Comparison of ENCODE assay signal across 12 cellular contexts in the genomic region with DNA sequence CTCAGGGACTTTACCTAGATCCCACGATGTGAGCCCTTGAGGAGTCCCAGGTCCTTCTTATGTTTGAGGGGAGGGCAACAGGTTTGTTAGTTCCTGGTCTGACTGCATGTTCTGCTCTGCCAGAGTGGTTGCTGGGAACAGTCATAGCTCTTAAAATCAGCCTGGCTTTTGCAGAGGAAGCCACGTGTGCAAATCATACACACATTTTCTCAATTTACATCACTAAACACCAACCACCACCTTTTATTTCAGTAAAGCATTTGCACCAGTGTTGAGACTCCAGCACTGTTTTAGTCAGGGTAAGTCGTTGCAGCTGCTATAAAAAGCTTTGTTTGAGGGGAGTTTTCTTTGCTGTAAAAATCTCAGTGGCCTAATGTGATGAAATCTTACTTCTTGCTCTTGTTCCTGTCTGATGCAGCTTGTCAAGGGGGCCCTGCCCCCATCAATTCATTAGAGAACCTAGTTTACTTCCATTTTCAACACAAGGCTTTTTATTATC.
DNase-seq lines count a peak whose midpoint lies in the region; ATAC-seq, FAIRE-seq and TF ChIP-seq lines count a peak whose summit lies in the region.
"Had no signal": no experiment of that assay in that cellular context is flagged by ENCODE, and none has a peak within 500 bp of the region (broad histone marks: within the 10 kb centered on the region; RNA-seq: fewer than 3 reads in every experiment).

No MANE protein-coding gene starts in this region.

- peaks cover 2% of the 10 kb centered on the region for H3K27me3 Mint-ChIP-seq in activated T-helper 1 cell treated with anti-CD3 and anti-CD28 coated beads, Interleukin-12 subunit alpha, Interleukin-12 subunit beta, Interleukin-2, Interleukin-4 antibody, amounts not matched to agents 30 ng/mL and 10 ng/mL and 1 ng/mL, durations not matched to agents 14 hours and 24 hours and 36 hours (ENCODE audit: insufficient read depth)

- H3K27me3 ChIP-seq in ACC112 (ENCODE audit: insufficient read depth, low read length) (no peaks in the 10 kb centered on the region), spleen (replicated peaks in 1 of 7) (no peaks in the 10 kb centered on the region)

- H3K9me3 Mint-ChIP-seq in activated T-helper 1 cell treated with anti-CD3 and anti-CD28 coated beads, Interleukin-12 subunit alpha, Interleukin-12 subunit beta, Interleukin-2, Interleukin-4 antibody, amounts not matched to agents 30 ng/mL and 10 ng/mL and 1 ng/mL, durations not matched to agents 14 hours and 24 hours and 36 hours: no peaks in the 10 kb centered on the region
- H3K9me3 Mint-ChIP-seq: T-helper 1 cell treated with Interleukin-12 subunit alpha and Interleukin-12 subunit beta and Interleukin-4 antibody, amounts not matched to agents 30 μg/mL and 1 μg/mL, for 36 hours had no signal

- H3K36me3 ChIP-seq in ACC112 (ENCODE audit: insufficient read depth, low read length) (no peaks in the 10 kb centered on the region), spleen (no peaks in the 10 kb centered on the region)

- no peaks in the 10 kb centered on the region for H3K36me3 Mint-ChIP-seq in activated T-helper 1 cell treated with anti-CD3 and anti-CD28 coated beads, Interleukin-12 subunit alpha, Interleukin-12 subunit beta, Interleukin-2, Interleukin-4 antibody, amounts not matched to agents 30 ng/mL and 10 ng/mL and 1 ng/mL, durations not matched to agents 14 hours and 24 hours and 36 hours (ENCODE audit: low read depth)

- 35 to 54% (median 41%) methylated on average over 3 of the region's 3 CpGs for WGBS in spleen, 5 donors

- TF ChIP-seq CTCF in spleen (IDR thresholded peaks at IDR 0.05 in 8 of 11, conservative IDR thresholded peaks at IDR 0.05 in 3 of 11): no peak

- H3K79me2 ChIP-seq in ACC112 (ENCODE audit: control insufficient read depth, insufficient read depth, low read length, unreplicated experiment): no peaks in the 10 kb centered on the region

- H3K4me1 Mint-ChIP-seq in activated T-helper 1 cell treated with anti-CD3 and anti-CD28 coated beads, Interleukin-12 subunit alpha, Interleukin-12 subunit beta, Interleukin-2, Interleukin-4 antibody, amounts not matched to agents 30 ng/mL and 10 ng/mL and 1 ng/mL, durations not matched to agents 14 hours and 24 hours and 36 hours (ENCODE audit: low read depth): no peaks in the 10 kb centered on the region

- FAIRE-seq in GM19239 (lab: Jason Lieb, UNC): peak; percentile 18

- H3K27ac ChIP-seq in ACC112 (ENCODE audit: low read depth, low read length): no peak overlapping the region
- peak overlapping the region in 3 of 8 donors; percentile 11 to 46 (median 16) for H3K27ac ChIP-seq in spleen

- intact Hi-C loops in activated T-helper 1 cell treated with anti-CD3 and anti-CD28 coated beads, Interleukin-12 subunit alpha, Interleukin-12 subunit beta, Interleukin-2, Interleukin-4 antibody, amounts not matched to agents 30 ng/mL and 10 ng/mL and 1 ng/mL, durations not matched to agents 14 hours and 24 hours and 36 hours (cut with micrococcal nuclease): no loop called here
- intact Hi-C loops in spleen (cut with DNase I; ENCODE audit: low total_unique reads): no loop called here

- H3K4me3 Mint-ChIP-seq in activated T-helper 1 cell treated with anti-CD3 and anti-CD28 coated beads, Interleukin-12 subunit alpha, Interleukin-12 subunit beta, Interleukin-2, Interleukin-4 antibody, amounts not matched to agents 30 ng/mL and 10 ng/mL and 1 ng/mL, durations not matched to agents 14 hours and 24 hours and 36 hours: no peak overlapping the region
- H3K4me3 Mint-ChIP-seq: endodermal cell; T-helper 1 cell treated with Interleukin-12 subunit alpha and Interleukin-12 subunit beta and Interleukin-4 antibody, amounts not matched to agents 30 μg/mL and 1 μg/mL, for 36 hours had no signal

- H3K27ac Mint-ChIP-seq in activated T-helper 1 cell treated with anti-CD3 and anti-CD28 coated beads, Interleukin-12 subunit alpha, Interleukin-12 subunit beta, Interleukin-2, Interleukin-4 antibody, amounts not matched to agents 30 ng/mL and 10 ng/mL and 1 ng/mL, durations not matched to agents 14 hours and 24 hours and 36 hours: no peak overlapping the region
- H3K27ac Mint-ChIP-seq: endodermal cell; T-helper 1 cell treated with Interleukin-12 subunit alpha and Interleukin-12 subunit beta and Interleukin-4 antibody, amounts not matched to agents 30 μg/mL and 1 μg/mL, for 36 hours had no signal

- TF ChIP-seq POLR2A in spleen (IDR thresholded peaks at IDR 0.05): no peak

- H3K9me3 ChIP-seq in spleen: no peaks in the 10 kb centered on the region

- ATAC-seq in HG02885 (IDR thresholded peaks at IDR 0.05; ENCODE audit: poor library complexity, unreplicated experiment) (peak; percentile 65), HG03571 (IDR thresholded peaks at IDR 0.05; ENCODE audit: unreplicated experiment) (no peak)
- ATAC-seq: right cardiac atrium had no signal

- no peak overlapping the region for H3K4me3 ChIP-seq in ACC112 (ENCODE audit: low read depth, low read length)
- H3K4me3 ChIP-seq in spleen: no peak overlapping the region

- H2AFZ ChIP-seq in ACC112 (ENCODE audit: low read length, unreplicated experiment): peak overlapping the region; percentile 15

- H3K4me1 ChIP-seq in ACC112 (ENCODE audit: control insufficient read depth, insufficient read depth, low read length, unreplicated experiment) (peaks cover 12% of the 10 kb centered on the region), spleen (peaks cover 0 to 10% (median 0%) of the 10 kb centered on the region in 6 donors)

- no peak for DNase-seq in GM19239 (ENCODE audit: insufficient read length, low spot score)
- peak; percentile 60 for DNase-seq in OCI-M1 (lab: John Stamatoyannopoulos, UW)
- DNase-seq in activated T-helper 1 cell treated with anti-CD3 and anti-CD28 coated beads, Interleukin-12 subunit alpha, Interleukin-12 subunit beta, Interleukin-2, Interleukin-4 antibody, amounts not matched to agents 30 ng/mL and 10 ng/mL and 1 ng/mL, durations not matched to agents 14 hours and 24 hours and 36 hours (ENCODE audit: low spot score): no peak
- DNase-seq in DMS 273 (lab: John Stamatoyannopoulos, UW; ENCODE audit: unreplicated experiment): no peak
- DNase-seq in spleen: no peak
- DNase-seq: ACHN, endodermal cell, right cardiac atrium had no signal
